Comparison of ENCODE assay signal across 9 cellular contexts in the genomic region with DNA sequence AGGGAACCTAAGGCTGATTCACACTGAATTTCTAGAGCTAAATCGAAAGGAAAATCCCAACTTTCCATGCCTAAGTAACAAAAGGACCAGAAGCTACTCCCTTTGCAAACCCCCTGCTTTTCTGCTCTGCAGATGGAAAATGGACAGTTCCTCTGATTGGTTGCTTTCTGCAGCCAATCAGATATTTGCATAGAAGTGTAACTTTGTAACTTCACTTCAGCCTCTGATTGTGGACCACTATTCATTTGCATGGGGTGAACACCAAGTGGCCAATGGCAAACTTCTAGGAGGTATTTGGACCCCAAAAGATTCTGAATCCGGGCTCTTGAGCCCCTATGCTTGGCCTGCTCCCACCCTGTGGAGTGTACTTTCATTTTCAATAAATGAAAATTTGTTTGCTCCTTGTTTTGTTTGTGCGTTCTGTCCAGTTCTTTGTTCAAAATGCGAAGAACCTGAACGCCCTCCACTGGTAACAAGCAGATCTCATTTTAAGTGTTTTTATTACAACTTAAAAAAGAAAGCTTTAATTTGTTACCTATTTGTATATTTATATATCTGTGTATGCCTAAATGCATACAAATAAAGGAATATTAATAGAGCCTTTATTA. TPM values are rescaled to one million over a fixed set of nuclear protein-coding genes. Genes with fewer than 3 reads are reported as not detected.
DNase-seq lines count a peak whose midpoint lies in the region; TF ChIP-seq lines count a peak whose summit lies in the region.
"Had no signal": no experiment of that assay in that cellular context is flagged by ENCODE, and none has a peak within 500 bp of the region (broad histone marks: within the 10 kb centered on the region; RNA-seq: fewer than 3 reads in every experiment).

No MANE protein-coding gene starts in this region.

- intact Hi-C loops in left ventricle myocardium inferior (cut with micrococcal nuclease) (no loop called here), colonic mucosa (cut with DNase I) (no loop called here), Caco-2 (cut with micrococcal nuclease; ENCODE audit: unreplicated experiment) (no loop called here)

- TF ChIP-seq CTCF in left ventricle myocardium inferior (IDR thresholded peaks at IDR 0.05; ENCODE audit: borderline replicate concordance) (peak; percentile 42), type B pancreatic cell (conservative IDR thresholded peaks at IDR 0.05) (peak; percentile 55), colonic mucosa (IDR thresholded peaks at IDR 0.05) (no peak), Caco-2 (IDR thresholded peaks at IDR 0.05; ENCODE audit: insufficient read depth in 1 of 2, low read depth in 1 of 2, low read length in 1 of 2, severe bottlenecking in 1 of 2, unreplicated experiment in 1 of 2) (no peak)

- H3K27me3 Mint-ChIP-seq in type B pancreatic cell (peaks cover 22% of the 10 kb centered on the region), Caco-2 (ENCODE audit: insufficient read depth, unreplicated experiment) (no peaks in the 10 kb centered on the region)

- peak; percentile 30 for DNase-seq in SIG-M5 treated with dmso at 0.1 percent for 504 hours (lab: John Stamatoyannopoulos, UW; ENCODE audit: unreplicated experiment)
- no peak for DNase-seq in SIG-M5 (lab: John Stamatoyannopoulos, UW)
- DNase-seq in SK-MEL-5 (ENCODE audit: low read depth, low spot score): peak; percentile 63
- no peak for DNase-seq in left ventricle myocardium inferior
- no peak for DNase-seq in type B pancreatic cell (ENCODE audit: extremely low spot score, unreplicated experiment)
- no peak for DNase-seq in colonic mucosa
- no peak for DNase-seq in Caco-2
- no peak for DNase-seq in putamen (ENCODE audit: low spot score)
- DNase-seq: activated CD4-positive, alpha-beta T cell treated with anti-CD3 and anti-CD28 coated beads, Interleukin-2, amount 50 U/mL, for 48 hours had no signal

- no peak overlapping the region for H3K27ac ChIP-seq in left ventricle myocardium inferior (replicated peaks)
- H3K27ac ChIP-seq in colonic mucosa: no peak overlapping the region

- H3K4me1 Mint-ChIP-seq in type B pancreatic cell (ENCODE audit: unreplicated experiment) (peaks cover 20% of the 10 kb centered on the region), Caco-2 (ENCODE audit: low read depth, unreplicated experiment) (peaks cover 6% of the 10 kb centered on the region)

- CTCF ChIA-PET in Caco-2 (lab: Charles Lee): interaction anchor here (0.8 to 3.3 kb wide), 3 partner anchors 9 to 197 kb away, joined by 3 to 18 read pairs (median 6); no protein-coding TSS in a partner anchor

- H3K9me3 ChIP-seq in left ventricle myocardium inferior (replicated peaks) (peaks cover 5% of the 10 kb centered on the region), colonic mucosa (no peaks in the 10 kb centered on the region), Caco-2 (no peaks in the 10 kb centered on the region)

- H3K4me1 ChIP-seq in left ventricle myocardium inferior: peaks cover 1% of the 10 kb centered on the region
- H3K4me1 ChIP-seq in colonic mucosa: no peaks in the 10 kb centered on the region
- H3K4me1 ChIP-seq in Caco-2: no peaks in the 10 kb centered on the region

- H3K4me3 ChIP-seq in left ventricle myocardium inferior (peak overlapping the region; percentile 49), colonic mucosa (no peak overlapping the region), Caco-2 (ENCODE audit: low read depth, low read length) (no peak overlapping the region)

- in situ Hi-C loops in SK-MEL-5 (cut with HindIII; ENCODE audit: low pct_unique_long_range_greater_than_20kb, low sequenced_read_pairs): no loop called here

- no TSS peak for BruUV-seq in Caco-2 (replicated peaks; lab: Mats Ljungman, UMichigan)

- H3K27me3 ChIP-seq in left ventricle myocardium inferior (ENCODE audit: low read depth) (peaks cover 4% of the 10 kb centered on the region), colonic mucosa (no peaks in the 10 kb centered on the region), Caco-2 (replicated peaks; ENCODE audit: control insufficient read depth, insufficient read depth, low read length) (no peaks in the 10 kb centered on the region)

- H3K27ac Mint-ChIP-seq in type B pancreatic cell (no peak overlapping the region), Caco-2 (ENCODE audit: unreplicated experiment) (no peak overlapping the region)

- H3K36me3 Mint-ChIP-seq in type B pancreatic cell: no peaks in the 10 kb centered on the region
- no peaks in the 10 kb centered on the region for H3K36me3 Mint-ChIP-seq in Caco-2 (ENCODE audit: insufficient read depth, unreplicated experiment)

- H3K36me3 ChIP-seq in left ventricle myocardium inferior: no peaks in the 10 kb centered on the region
- no peaks in the 10 kb centered on the region for H3K36me3 ChIP-seq in colonic mucosa
- no peaks in the 10 kb centered on the region for H3K36me3 ChIP-seq in Caco-2 (ENCODE audit: control insufficient read depth, insufficient read depth, low read length)

- H3K9ac ChIP-seq in colonic mucosa (ENCODE audit: low read depth in 2 of 2, low read length in 2 of 2): no peak overlapping the region

- H3K9me3 Mint-ChIP-seq in type B pancreatic cell (peaks cover 4% of the 10 kb centered on the region), Caco-2 (ENCODE audit: unreplicated experiment) (no peaks in the 10 kb centered on the region)

- H3K4me3 Mint-ChIP-seq in type B pancreatic cell (peak overlapping the region; percentile 29), Caco-2 (ENCODE audit: unreplicated experiment) (no peak overlapping the region)

- POLR2A ChIA-PET in Caco-2 (lab: Charles Lee): no interaction called here

RNA-seq across cellular contexts. Expression of a gene that starts 6.4 kb away (rescaled TPM):
- 32.1 and 43.6 TPM in 2 replicates for total RNA-seq in SK-MEL-5 (2014; rRNA removed; shearing (Covaris generic))
- polyA plus RNA-seq in SK-MEL-5 (2015; cell fraction: cytosol; rRNA removed): 81.0 and 89.8 TPM in 2 replicates
- 90.9 and 105 TPM in 2 replicates for polyA plus RNA-seq in SK-MEL-5 (2015; cell fraction: nucleus; rRNA removed)
- 36.8 TPM for total RNA-seq in left ventricle myocardium inferior
- total RNA-seq in type B pancreatic cell (ENCODE audit: low replicate concordance): 37.5 and 42.2 TPM in 2 replicates
- 10 to 100 TPM; 62.6 to 77.4 TPM for total RNA-seq in colonic mucosa
- 9.6 and 11.9 TPM in 2 replicates for total RNA-seq in Caco-2 (2022)

RNA-seq across cellular contexts. Expression of a gene that starts 18.4 kb away (rescaled TPM):
- total RNA-seq in SK-MEL-5 (2014; rRNA removed; shearing (Covaris generic)): 2.2 and 5.9 TPM in 2 replicates
- polyA plus RNA-seq in SK-MEL-5 (2015; cell fraction: cytosol; rRNA removed): 4.3 and 5.2 TPM in 2 replicates
- polyA plus RNA-seq in SK-MEL-5 (2015; cell fraction: nucleus; rRNA removed): 50.4 and 57.2 TPM in 2 replicates
- total RNA-seq in left ventricle myocardium inferior (67.3 TPM), type B pancreatic cell (ENCODE audit: low replicate concordance) (26.8 and 75.6 TPM in 2 replicates), colonic mucosa (10 to 100 TPM; 18.5 to 20.7 TPM), Caco-2 (2022) (0.84 and 1.7 TPM in 2 replicates)

RNA-seq across cellular contexts. Expression of a gene that starts 29.8 kb away (rescaled TPM):
- 30.2 and 31.9 TPM in 2 replicates for total RNA-seq in SK-MEL-5 (2014; rRNA removed; shearing (Covaris generic))
- 38.8 and 43.4 TPM in 2 replicates for polyA plus RNA-seq in SK-MEL-5 (2015; cell fraction: cytosol; rRNA removed)
- 312 and 361 TPM in 2 replicates for polyA plus RNA-seq in SK-MEL-5 (2015; cell fraction: nucleus; rRNA removed)
- total RNA-seq in left ventricle myocardium inferior (12.9 TPM), type B pancreatic cell (ENCODE audit: low replicate concordance) (71.1 and 105 TPM in 2 replicates), colonic mucosa (10 to 100 TPM; 28.0 to 60.3 TPM), Caco-2 (2022) (40.3 and 47.8 TPM in 2 replicates)

RNA-seq across cellular contexts. Expression of a gene that starts 30.1 kb away (rescaled TPM):
- total RNA-seq in SK-MEL-5 (2014; rRNA removed; shearing (Covaris generic)): 0.11 and 0.18 TPM in 2 replicates
- polyA plus RNA-seq in SK-MEL-5 (2015; cell fraction: cytosol; rRNA removed): 0.08 and 0.09 TPM in 2 replicates
- not detected in 2 replicates for polyA plus RNA-seq in SK-MEL-5 (2015; cell fraction: nucleus; rRNA removed)
- not detected for total RNA-seq in left ventricle myocardium inferior
- total RNA-seq in type B pancreatic cell (ENCODE audit: low replicate concordance): not detected in 2 replicates
- total RNA-seq in colonic mucosa: under 1 TPM in 1 of 2 donors, not detected in 1; 0.32 TPM
- total RNA-seq in Caco-2 (2022): not detected in 2 replicates

RNA-seq across cellular contexts. Expression of a gene that starts 38.1 kb away (rescaled TPM):
- total RNA-seq in SK-MEL-5 (2014; rRNA removed; shearing (Covaris generic)): not detected in 2 replicates
- not detected in 2 replicates for polyA plus RNA-seq in SK-MEL-5 (2015; cell fraction: cytosol; rRNA removed)
- 0.60 TPM in 1 of 2 replicates, not detected in the other for polyA plus RNA-seq in SK-MEL-5 (2015; cell fraction: nucleus; rRNA removed)
- total RNA-seq in left ventricle myocardium inferior (not detected), type B pancreatic cell (ENCODE audit: low replicate concordance) (6.6 and 37.3 TPM in 2 replicates), colonic mucosa (10 to 100 TPM in 1 of 2 donors, not detected in 1; 46.1 TPM), Caco-2 (2022) (not detected in 2 replicates)

Comparison
In these comparisons a context has a peak if more than half of its experiments do, and no peak if none do; other contexts are left out.
1. DNase-seq: peak in SIG-M5 treated with dmso at 0.1 percent for 504 hours (single experiment) and SK-MEL-5 (single experiment); none in SIG-M5 (single experiment), left ventricle myocardium inferior (single experiment), type B pancreatic cell (single experiment), colonic mucosa (single experiment), Caco-2 (0 of 2) and putamen (single experiment).
2. CTCF ChIP-seq: peak in left ventricle myocardium inferior (single experiment) and type B pancreatic cell (single experiment); none in colonic mucosa (single experiment) and Caco-2 (0 of 2).